In the genomic region with DNA sequence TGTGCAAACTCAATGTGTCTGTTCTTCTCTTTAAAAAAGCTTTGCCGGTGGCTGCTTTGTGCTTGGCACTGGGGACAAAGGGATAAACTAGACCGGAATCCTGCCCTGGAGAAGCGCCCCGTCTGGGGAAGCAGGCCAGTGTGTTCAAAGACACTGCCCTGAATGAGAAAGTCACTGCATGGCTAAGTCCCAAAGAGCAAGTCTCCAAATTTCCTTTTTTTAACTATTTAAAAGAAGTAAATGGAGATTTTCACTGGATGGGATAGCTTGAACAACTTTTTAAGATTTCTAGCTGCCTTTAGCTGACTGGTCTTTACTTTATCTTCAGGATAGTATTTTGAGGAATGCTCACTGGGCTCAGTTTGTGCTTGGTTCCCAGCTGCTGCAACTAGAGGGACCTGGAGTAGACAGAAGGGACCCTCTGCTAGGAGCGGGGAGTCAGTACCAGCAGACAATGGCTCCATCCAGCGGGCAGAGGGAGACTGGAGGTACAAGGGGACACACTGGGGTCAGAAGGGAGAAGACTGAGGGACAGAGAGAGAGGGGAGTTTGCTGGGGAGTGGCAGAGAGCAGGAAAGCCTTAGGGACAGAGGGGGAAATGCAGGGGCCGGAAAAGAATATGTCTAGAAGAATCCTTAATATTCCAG, we compare ENCODE assay signal across 11 cellular contexts. TPM values are rescaled to one million over a fixed set of nuclear protein-coding genes. Genes with fewer than 3 reads are reported as not detected.
A peak's percentile ranks its signal among the peaks of the same experiment; 100 is the strongest.
DNase-seq lines count a peak whose midpoint lies in the region; ATAC-seq and TF ChIP-seq lines count a peak whose summit lies in the region.
"Had no signal": no experiment of that assay in that cellular context is flagged by ENCODE, and none has a peak within 500 bp of the region (broad histone marks: within the 10 kb centered on the region; RNA-seq: fewer than 3 reads in every experiment).

No MANE protein-coding gene starts in this region.

- intact Hi-C loops in right lobe of liver (cut with DNase I): no loop called here

- peaks cover 0 to 16% (median 0%) of the 10 kb centered on the region in 4 donors for H3K4me1 ChIP-seq in right lobe of liver

- DNase-seq in Ammon's horn (ENCODE audit: low spot score) (peak; percentile 45), NB4 (ENCODE audit: low read depth) (peak; percentile 22), cardiac fibroblast (ENCODE audit: low read depth in 2 of 2) (peak; percentile 22 to 48), right lobe of liver (no peak), DMS79 (lab: John Stamatoyannopoulos, UW) (no peak), NCI-H2171 (lab: John Stamatoyannopoulos, UW) (no peak), NK-92 (lab: John Stamatoyannopoulos, UW; ENCODE audit: unreplicated experiment) (no peak)
- DNase-seq: DMS153; naive thymus-derived CD8-positive, alpha-beta T cell; NCI-H1436 had no signal

- TF ChIP-seq POLR2A in NB4 (IDR thresholded peaks at IDR 0.05; ENCODE audit: extremely low read depth, insufficient read length) (no peak), right lobe of liver (IDR thresholded peaks at IDR 0.05) (no peak)

- WGBS in right lobe of liver (ENCODE audit: insufficient coverage, low coverage, low lambda C conversion rate, missing lambda C conversion rate): 64% methylated on average over 6 of the region's 7 CpGs

- H3K36me3 ChIP-seq in right lobe of liver: no peaks in the 10 kb centered on the region

- TF ChIP-seq CTCF in NB4 (IDR thresholded peaks at IDR 0.05; ENCODE audit: low read depth, low read length) (no peak), cardiac fibroblast (IDR thresholded peaks at IDR 0.05; ENCODE audit: low read depth, low read length) (peak; percentile 44), right lobe of liver (IDR thresholded peaks at IDR 0.05) (no peak)

- no peaks in the 10 kb centered on the region for H3K9me3 ChIP-seq in right lobe of liver

- peak in 3 of 4 donors; percentile 19 to 55 (median 32) for ATAC-seq in right lobe of liver
- no peak for ATAC-seq in GM21515 (IDR thresholded peaks at IDR 0.05; ENCODE audit: unreplicated experiment)
- ATAC-seq: naive thymus-derived CD8-positive, alpha-beta T cell had no signal

- H3K4me3 ChIP-seq in NB4 (ENCODE audit: low read depth, low read length): no peak overlapping the region
- H3K4me3 ChIP-seq in cardiac fibroblast (replicated peaks in 1 of 2; ENCODE audit: low read depth in 2 of 2, low read length in 2 of 2): no peak overlapping the region
- no peak overlapping the region for H3K4me3 ChIP-seq in right lobe of liver

- H3K27ac ChIP-seq in right lobe of liver: no peak overlapping the region

- H3K27me3 ChIP-seq in right lobe of liver: no peaks in the 10 kb centered on the region

RNA-seq across cellular contexts. Expression of gene ACER3, which starts 22.2 kb away (rescaled TPM):
- 10 to 100 TPM in 2 of 6 experiments, 1 to 10 TPM in 4; 5.1 to 11.6 (median 7.3) TPM for total RNA-seq in right lobe of liver

RNA-seq across cellular contexts. Expression of gene TSKU, which starts 55.4 kb away (rescaled TPM):
- 1,000 to 10,000 TPM in 1 of 6 experiments, 100 to 1,000 TPM in 4, 10 to 100 TPM in 1; 66.1 to 1,026 (median 278) TPM for total RNA-seq in right lobe of liver
- total RNA-seq: naive thymus-derived CD8-positive, alpha-beta T cell had no signal

Comparison
In these comparisons a context has a peak if more than half of its experiments do, and no peak if none do; other contexts are left out.
1. DNase-seq: peak in Ammon's horn (single experiment), NB4 (single experiment) and cardiac fibroblast (2 of 2); none in right lobe of liver (0 of 3), DMS79 (single experiment), NCI-H2171 (single experiment) and NK-92 (single experiment).